Comparison of ENCODE assay signal across 22 cellular contexts in the genomic region with DNA sequence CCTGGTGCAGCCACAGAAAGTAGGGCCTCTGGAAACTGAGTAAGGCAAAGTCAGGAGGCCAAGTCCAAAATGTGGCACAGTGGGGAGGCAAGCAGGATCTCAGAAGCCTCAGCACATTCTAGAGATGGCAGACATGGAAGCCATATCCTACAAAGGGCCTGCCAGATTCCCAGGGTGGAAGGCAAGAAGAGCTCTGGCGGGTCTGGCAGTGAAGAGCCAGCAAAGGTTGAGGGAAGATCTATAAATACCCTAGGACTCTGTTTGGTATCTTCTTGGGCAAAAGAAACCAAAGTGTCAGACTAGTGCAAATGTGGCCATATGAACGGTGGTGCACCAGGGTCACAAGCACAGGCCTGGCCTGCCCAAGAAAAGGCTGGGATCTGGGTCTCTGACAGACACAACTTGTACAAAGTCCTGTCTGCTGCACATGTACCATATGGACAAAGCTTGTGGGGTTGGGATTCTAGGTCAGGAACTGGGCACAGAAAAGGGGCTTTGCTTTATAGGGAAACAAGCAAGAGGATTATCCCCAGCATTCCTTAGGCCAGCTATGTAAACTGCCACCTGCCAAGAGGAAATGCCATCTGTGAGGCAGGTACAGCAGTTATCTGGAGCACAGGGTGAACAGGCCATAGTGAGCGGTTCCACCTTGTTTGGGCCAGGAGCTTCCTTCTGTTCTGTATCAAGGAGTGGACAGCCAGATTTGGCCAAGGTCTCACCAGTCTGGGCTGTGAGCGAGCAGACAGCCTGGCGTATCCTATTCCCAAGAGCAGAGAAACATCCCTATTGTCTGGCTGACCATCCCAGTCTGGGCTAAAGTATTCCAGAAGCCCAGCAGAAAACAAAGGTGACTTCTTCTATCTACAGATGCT. TPM values are rescaled to one million over a fixed set of nuclear protein-coding genes. Genes with fewer than 3 reads are reported as not detected.
DNase-seq lines count a peak whose midpoint lies in the region; FAIRE-seq and TF ChIP-seq lines count a peak whose summit lies in the region.
"Had no signal": no experiment of that assay in that cellular context is flagged by ENCODE, and none has a peak within 500 bp of the region (broad histone marks: within the 10 kb centered on the region; RNA-seq: fewer than 3 reads in every experiment).

No MANE protein-coding gene starts in this region.

- H3K4me2 ChIP-seq in OCI-LY3 (ENCODE audit: low read length) (no peak overlapping the region), osteoblast (ENCODE audit: insufficient read depth, low read length) (no peak overlapping the region)
- H3K4me2 ChIP-seq: A549, BLaER1, KMS-11 had no signal

- H3K4me3 ChIP-seq in OCI-LY3 (ENCODE audit: low read length) (no peak overlapping the region), osteoblast (ENCODE audit: insufficient read depth, low read length) (no peak overlapping the region)
- H3K4me3 ChIP-seq: A549, BLaER1, SK-N-MC had no signal

- H3K9me3 ChIP-seq in OCI-LY3 (ENCODE audit: insufficient read depth, low read length) (no peaks in the 10 kb centered on the region), osteoblast (ENCODE audit: low read depth, low read length) (no peaks in the 10 kb centered on the region)
- H3K9me3 ChIP-seq: A549, BLaER1 had no signal

- H3K9ac ChIP-seq in OCI-LY3 (ENCODE audit: low read length): no peak overlapping the region
- H3K9ac ChIP-seq: BLaER1, KMS-11 had no signal

- H4K20me1 ChIP-seq in OCI-LY3 (ENCODE audit: insufficient read depth, low read length) (no peaks in the 10 kb centered on the region), osteoblast (ENCODE audit: insufficient read depth, low read length) (peaks cover 11% of the 10 kb centered on the region)
- H4K20me1 ChIP-seq: BLaER1 had no signal

- H3K79me2 ChIP-seq in OCI-LY3 (ENCODE audit: low read length): no peaks in the 10 kb centered on the region
- H3K79me2 ChIP-seq in osteoblast (ENCODE audit: insufficient read depth, low read length): no peaks in the 10 kb centered on the region

- DNase-seq in GM12891 (ENCODE audit: insufficient read length, low spot score): no peak
- peak in 1 of 61 donors; percentile 97 for DNase-seq in caudate nucleus (lab: John Stamatoyannopoulos, UW)
- no peak for DNase-seq in osteoblast (ENCODE audit: insufficient read length, low spot score, missing footprints)
- DNase-seq in GM19239 (ENCODE audit: insufficient read length, low spot score): no peak
- no peak for DNase-seq in NCI-H69 (lab: John Stamatoyannopoulos, UW)
- no peak for DNase-seq in NCI-H2029 (lab: John Stamatoyannopoulos, UW)
- DNase-seq: CD4-positive, alpha-beta memory T cell; DMS153; GF-D8; GOT3; NCI-H1417 treated with DMSO at 0.1 percent for 48 hours; NCI-H187 treated with DMSO at 0.1 percent for 48 hours; NCI-H526 treated with DMSO at 0.1 percent for 48 hours; NK-92 treated with Interleukin-12 subunit alpha and Interleukin-12 subunit beta, amount 100 ng/mL, for 24 hours; Right ventricle myocardium superior had no signal

- H3K4me1 ChIP-seq in OCI-LY3 (ENCODE audit: low read length) (peaks cover 44% of the 10 kb centered on the region), osteoblast (ENCODE audit: insufficient read depth, low read length) (peaks cover 13% of the 10 kb centered on the region)
- H3K4me1 ChIP-seq: A549, BLaER1 had no signal

- H2AFZ ChIP-seq in OCI-LY3 (ENCODE audit: low read depth, low read length) (no peak overlapping the region), osteoblast (ENCODE audit: low read length) (no peak overlapping the region)

- TF ChIP-seq CTCF in OCI-LY3 (IDR thresholded peaks at IDR 0.05; ENCODE audit: low read depth, low read length) (no peak), osteoblast (IDR thresholded peaks at IDR 0.05; ENCODE audit: extremely low read depth, low read depth, low read length) (no peak)

- H3K27me3 ChIP-seq in OCI-LY3 (ENCODE audit: low read depth, low read length) (no peaks in the 10 kb centered on the region), osteoblast (ENCODE audit: insufficient read depth, low read length) (no peaks in the 10 kb centered on the region)
- H3K27me3 ChIP-seq: BLaER1 had no signal

- H3K27ac ChIP-seq in OCI-LY3 (ENCODE audit: low read length) (0 out of 2 replicates have a peak overlapping the region, but pooled peaks have one; percentile 69), caudate nucleus (ENCODE audit: low read depth, low read length) (peak overlapping the region; percentile 18), osteoblast (ENCODE audit: low read depth, low read length) (peak overlapping the region; percentile 13)
- H3K27ac ChIP-seq: A549, BLaER1, HL-60, KMS-11, SK-N-MC had no signal

- H3K36me3 ChIP-seq in OCI-LY3 (replicated peaks; ENCODE audit: low read depth, low read length): no peaks in the 10 kb centered on the region
- peaks cover 38% of the 10 kb centered on the region for H3K36me3 ChIP-seq in osteoblast (ENCODE audit: insufficient read depth, low read length)

- TF ChIP-seq POLR2A in GM12891 (IDR thresholded peaks at IDR 0.05; ENCODE audit: low read depth, low read length): no peak

- FAIRE-seq in GM12891 (lab: Jason Lieb, UNC) (peak; percentile 40), GM19239 (lab: Jason Lieb, UNC) (no peak)
- FAIRE-seq: A549, RCC 7860 had no signal

TF ChIP-seq in GM12891, 5 proteins besides CTCF, POLR2A, EP300 and RAD21:
- TF ChIP-seq PAX5 (IDR thresholded peaks at IDR 0.05; ENCODE audit: insufficient read depth, low read length, severe bottlenecking) (no peak), POU2F2 (IDR thresholded peaks at IDR 0.05; ENCODE audit: low read depth, low read length) (no peak), SPI1 (IDR thresholded peaks at IDR 0.05; ENCODE audit: low read depth, low read length) (no peak), TAF1 (IDR thresholded peaks at IDR 0.05; ENCODE audit: low read depth, low read length) (no peak), POLR2AphosphoS5 (IDR thresholded peaks at IDR 0.05; ENCODE audit: low read depth, low read length) (no peak)
TF ChIP-seq in GM12891: peak in this region for 0.

RNA-seq across cellular contexts. Expression of a gene that starts 36.3 kb away (rescaled TPM):
- polyA plus RNA-seq in GM12891 (2012; ENCODE audit: low read depth, missing spikeins): 0.41 TPM
- under 0.01 TPM in 2 replicates for total RNA-seq in osteoblast

Comparison
In these comparisons a context has a peak if more than half of its experiments do, and no peak if none do; other contexts are left out.
1. H3K27ac ChIP-seq: peak in every context shown above with its lines; median percentile 69 in OCI-LY3; 18 in caudate nucleus; 13 in osteoblast.